Comparison of ENCODE assay signal across 27 cellular contexts in genomic region chr4:176300565-176300964, GRCh38. TPM values are rescaled to one million over a fixed set of nuclear protein-coding genes. Genes with fewer than 3 reads are reported as not detected.
"Had no signal": no experiment of that assay in that cellular context is flagged by ENCODE, and none has a peak within 500 bp of the region (broad histone marks: within the 10 kb centered on the region; RNA-seq: fewer than 3 reads in every experiment).

No MANE protein-coding gene starts in this region.

- H3K4me1 ChIP-seq: adrenal gland, esophagus squamous epithelium, gastrocnemius medialis, left ventricle myocardium inferior, testis, uterus had no signal

- H3K4me2 ChIP-seq: smooth muscle cell had no signal

- H3K4me3 ChIP-seq: adrenal gland, esophagus squamous epithelium, gastrocnemius medialis, left ventricle myocardium inferior, sigmoid colon, smooth muscle cell, testis, uterus had no signal

- H3K27me3 Mint-ChIP-seq: progenitor cell of endocrine pancreas had no signal

- H3K36me3 Mint-ChIP-seq: activated naive CD8-positive, alpha-beta T cell; natural killer cell; stimulated activated naive B cell treated with anti-CD40 and anti-IgM and Interleukin-4, amounts not matched to agents 10 μg/mL and 1 μg/mL and 100 μg/mL, for 72 hours had no signal

- ATAC-seq: activated CD8-positive, alpha-beta T cell treated with anti-CD3 and anti-CD28 coated beads, Interleukin-2, amount 10 ng/mL, durations not matched to agents 7 days and 5 days; gastrocnemius medialis; natural killer cell; stimulated activated naive B cell treated with anti-CD40 and anti-IgM and Interleukin-4, amounts not matched to agents 10 μg/mL and 1 μg/mL and 100 μg/mL, for 72 hours had no signal

- H3K27ac ChIP-seq: adrenal gland, esophagus squamous epithelium, gastrocnemius medialis, left ventricle myocardium inferior, sigmoid colon, testis, uterus, VCaP had no signal

- H3K9me3 ChIP-seq: adrenal gland, esophagus squamous epithelium, gastrocnemius medialis, left ventricle myocardium inferior, sigmoid colon, testis, uterus had no signal

- H3K4me1 Mint-ChIP-seq: natural killer cell; stimulated activated naive B cell treated with anti-CD40 and anti-IgM and Interleukin-4, amounts not matched to agents 10 μg/mL and 1 μg/mL and 100 μg/mL, for 72 hours had no signal

- H3K27me3 ChIP-seq: esophagus squamous epithelium, gastrocnemius medialis, sigmoid colon, testis, uterus had no signal

- FAIRE-seq: astrocyte had no signal

- DNase-seq: activated CD4-positive, alpha-beta T cell treated with anti-CD3 and anti-CD28 coated beads for 1 hour; activated CD4-positive, alpha-beta T cell treated with anti-CD3 and anti-CD28 coated beads, Interleukin-2, amount 50 U/mL, for 1 hour; activated CD8-positive, alpha-beta T cell treated with anti-CD3 and anti-CD28 coated beads, Interleukin-2, amount 10 ng/mL, durations not matched to agents 7 days and 5 days; activated T-cell treated with anti-CD3 and anti-CD28 coated beads, Interleukin-2, amount 50 U/mL, for 1 hour; adrenal gland; central memory CD4-positive, alpha-beta T cell; dermis blood vessel endothelial cell; effector memory CD4-positive, alpha-beta T cell; esophagus squamous epithelium; gastrocnemius medialis; hippocampal formation; left ventricle myocardium inferior; midbrain; natural killer cell; retina; sigmoid colon; stimulated activated CD4-positive, alpha-beta T cell treated with anti-CD3 and anti-CD28 coated beads, Interleukin-15, amount 100 ng/mL, for 24 hours; stimulated activated naive B cell treated with anti-CD40 and anti-IgM and Interleukin-4, amounts not matched to agents 10 μg/mL and 1 μg/mL and 100 μg/mL, for 72 hours; testis; trophoblast cell; uterus had no signal

- H3K27ac Mint-ChIP-seq: activated CD8-positive, alpha-beta T cell treated with anti-CD3 and anti-CD28 coated beads, Interleukin-2, amount 10 ng/mL, durations not matched to agents 7 days and 5 days; activated naive CD8-positive, alpha-beta T cell; natural killer cell; progenitor cell of endocrine pancreas; stimulated activated naive B cell treated with anti-CD40 and anti-IgM and Interleukin-4, amounts not matched to agents 10 μg/mL and 1 μg/mL and 100 μg/mL, for 72 hours had no signal

- H3K4me3 Mint-ChIP-seq: activated CD8-positive, alpha-beta T cell treated with anti-CD3 and anti-CD28 coated beads, Interleukin-2, amount 10 ng/mL, durations not matched to agents 7 days and 5 days; activated naive CD8-positive, alpha-beta T cell; natural killer cell; stimulated activated naive B cell treated with anti-CD40 and anti-IgM and Interleukin-4, amounts not matched to agents 10 μg/mL and 1 μg/mL and 100 μg/mL, for 72 hours had no signal

- H3K9me3 Mint-ChIP-seq: natural killer cell; stimulated activated naive B cell treated with anti-CD40 and anti-IgM and Interleukin-4, amounts not matched to agents 10 μg/mL and 1 μg/mL and 100 μg/mL, for 72 hours had no signal

- H3K36me3 ChIP-seq: adrenal gland, esophagus squamous epithelium, gastrocnemius medialis, left ventricle myocardium inferior, sigmoid colon, uterus had no signal

RNA-seq across cellular contexts. Expression of gene ASB5, which starts 31.5 kb away (rescaled TPM):
- total RNA-seq: activated CD8-positive, alpha-beta T cell treated with anti-CD3 and anti-CD28 coated beads, Interleukin-2, amount 10 ng/mL, durations not matched to agents 7 days and 5 days; dermis blood vessel endothelial cell; lung microvascular endothelial cell; natural killer cell had no signal
- polyA plus RNA-seq: smooth muscle cell had no signal
